23 cellular contexts compared by ENCODE assay signal in genomic region chr10:51139176-51139575, GRCh38.
DNase-seq lines count a peak whose midpoint lies in the region; ATAC-seq and TF ChIP-seq lines count a peak whose summit lies in the region.
"Had no signal": no experiment of that assay in that cellular context is flagged by ENCODE, and none has a peak within 500 bp of the region (broad histone marks: within the 10 kb centered on the region; RNA-seq: fewer than 3 reads in every experiment).

No MANE protein-coding gene starts in this region.

- no TSS peak for BruUV-seq in PC-3 (replicated peaks; lab: Mats Ljungman, UMichigan)

- H3K9me2 ChIP-seq in GM23248 (ENCODE audit: insufficient read depth) (no peaks in the 10 kb centered on the region), PC-3 (replicated peaks; ENCODE audit: low read length) (no peaks in the 10 kb centered on the region)

- peaks cover 36% of the 10 kb centered on the region for H3F3A ChIP-seq in GM23248 (ENCODE audit: insufficient read depth)
- H3F3A ChIP-seq in PC-3 (ENCODE audit: low read length, unreplicated experiment), result no peaks in the 10 kb centered on the region

- H3K36me3 ChIP-seq in GM23248 (ENCODE audit: low read depth) (no peaks in the 10 kb centered on the region), PC-3 (ENCODE audit: low read depth, low read length) (no peaks in the 10 kb centered on the region)
- H3K36me3 ChIP-seq: SJSA1 had no signal

- WGBS in GM23248 (ENCODE audit: low coverage in 1 of 2, low lambda C conversion rate in 2 of 2, missing lambda C conversion rate in 2 of 2), 2 experiments, result 100% methylated on average over 1 of the region's 1 CpG

- H3K4me3 ChIP-seq in GM23248, result no peak overlapping the region
- no peak overlapping the region for H3K4me3 ChIP-seq in PC-3 (ENCODE audit: low read length)
- H3K4me3 ChIP-seq: SJSA1 had no signal

- H3K27ac ChIP-seq in GM23248, result no peak overlapping the region
- no peak overlapping the region for H3K27ac ChIP-seq in PC-3 (ENCODE audit: low read length)
- H3K27ac ChIP-seq: HL-60, SJSA1 had no signal

- no peak for TF ChIP-seq CTCF in PC-3 (conservative IDR thresholded peaks at IDR 0.05; ENCODE audit: low read depth, low read length)

- H3K9ac ChIP-seq in GM23248 (no peak overlapping the region), PC-3 (ENCODE audit: low read length) (no peak overlapping the region)

- no peak overlapping the region for H2AFZ ChIP-seq in GM23248
- no peak overlapping the region for H2AFZ ChIP-seq in PC-3 (ENCODE audit: low read length)

- ATAC-seq in PC-3, result no peak
- ATAC-seq in GM18498 (IDR thresholded peaks at IDR 0.05; ENCODE audit: unreplicated experiment), result no peak
- no peak for ATAC-seq in GM21576 (IDR thresholded peaks at IDR 0.05; ENCODE audit: unreplicated experiment)
- ATAC-seq: CD8-positive, alpha-beta T cell; HCT116 had no signal

- CTCF ChIA-PET in PC-3 (lab: Charles Lee), result no interaction called here

- H3K27me3 ChIP-seq in GM23248 (replicated peaks; ENCODE audit: insufficient read depth) (no peaks in the 10 kb centered on the region), PC-3 (ENCODE audit: low read length) (no peaks in the 10 kb centered on the region)
- H3K27me3 ChIP-seq: SJSA1 had no signal

- no peak overlapping the region for H3K4me2 ChIP-seq in GM23248 (ENCODE audit: unreplicated experiment)
- H3K4me2 ChIP-seq in PC-3 (ENCODE audit: low read length), result no peak overlapping the region

- peak; percentile 10 for DNase-seq in AG20443 (ENCODE audit: low spot score)
- peak; percentile 37 for DNase-seq in GM23248
- peak; percentile 63 for DNase-seq in PC-3
- peak; percentile 7 for DNase-seq in iris pigment epithelial cell (ENCODE audit: low read depth)
- no peak for DNase-seq in GM19238 (ENCODE audit: insufficient read length, low spot score)
- DNase-seq: C1 segment of cervical spinal cord; Caco-2; CD8-positive, alpha-beta T cell; Karpas-422; NCI-H1092 treated with DMSO at 0.1 percent for 48 hours; NCI-H1436; NCI-H187 treated with DMSO at 0.1 percent for 48 hours; NCI-H2107; NCI-H526; NCI-H82; Right ventricle myocardium superior; RPMI8226; T-helper 1 cell had no signal

- in situ Hi-C loops in GM23248 (cut with MboI), result no loop called here

- POLR2A ChIA-PET in PC-3 (lab: Charles Lee; ENCODE audit: unreplicated experiment), result no interaction called here

- peaks cover 26% of the 10 kb centered on the region for H3K4me1 ChIP-seq in GM23248 (ENCODE audit: insufficient read depth)
- peaks cover 17% of the 10 kb centered on the region for H3K4me1 ChIP-seq in PC-3 (ENCODE audit: insufficient read depth, low read length)
- H3K4me1 ChIP-seq: Caco-2, SJSA1 had no signal

- intact Hi-C loops in PC-3 (cut with micrococcal nuclease), result loop anchor here (2.0 kb wide), 1 partner anchor 18 kb away; no protein-coding TSS in a partner anchor

- peaks cover 55% of the 10 kb centered on the region for H3K79me2 ChIP-seq in GM23248 (ENCODE audit: insufficient read depth)
- H3K79me2 ChIP-seq in PC-3 (ENCODE audit: low read length), result no peaks in the 10 kb centered on the region

- H3K9me3 ChIP-seq in GM23248 (ENCODE audit: low read depth) (no peaks in the 10 kb centered on the region), PC-3 (ENCODE audit: low read length) (no peaks in the 10 kb centered on the region)
- H3K9me3 ChIP-seq: Caco-2, SJSA1 had no signal

- H4K20me1 ChIP-seq in GM23248 (ENCODE audit: insufficient read depth) (no peaks in the 10 kb centered on the region), PC-3 (ENCODE audit: low read length) (no peaks in the 10 kb centered on the region)
